In genomic region chr20:19757487-19757972, GRCh38 we compare ENCODE assay signal across 8 cellular contexts. TPM values are rescaled to one million over a fixed set of nuclear protein-coding genes. Genes with fewer than 3 reads are reported as not detected.
DNase-seq lines count a peak whose midpoint lies in the region; ATAC-seq and TF ChIP-seq lines count a peak whose summit lies in the region.

No MANE protein-coding gene starts in this region.

- H3K4me3 ChIP-seq in mammary epithelial cell (replicated peaks in 1 of 3; ENCODE audit: insufficient read depth in 1 of 3, low read depth in 2 of 3, low read length in 3 of 3) (peak overlapping the region; percentile 64 to 70 (median 67)), skeletal muscle satellite cell (ENCODE audit: low read length) (peak overlapping the region; percentile 79)

- H3K9me3 ChIP-seq in mammary epithelial cell (replicated peaks; ENCODE audit: insufficient read depth, low read length) (no peaks in the 10 kb centered on the region), skeletal muscle satellite cell (replicated peaks; ENCODE audit: low read length) (no peaks in the 10 kb centered on the region)

- no peaks in the 10 kb centered on the region for H3K79me2 ChIP-seq in mammary epithelial cell (ENCODE audit: insufficient read depth, low read length)

- peak overlapping the region; percentile 72 for H3K4me3 Mint-ChIP-seq in Calu3 (ENCODE audit: low read depth, unreplicated experiment)
- H3K4me3 Mint-ChIP-seq in immature natural killer cell = peak overlapping the region; percentile 27 to 70 (median 58)

- intact Hi-C loops in Calu3 (cut with micrococcal nuclease; ENCODE audit: unreplicated experiment) = no loop called here
- intact Hi-C loops in mammary epithelial cell (cut with micrococcal nuclease) = loop anchor here (1.0 kb wide), 1 partner anchor 65 kb away; no protein-coding TSS in a partner anchor

- H3K27me3 ChIP-seq in mammary epithelial cell (ENCODE audit: insufficient read depth, low read length) (no peaks in the 10 kb centered on the region), skeletal muscle satellite cell (ENCODE audit: control insufficient read depth, insufficient read depth, low read length) (no peaks in the 10 kb centered on the region)

- 8% methylated on average over 32 of the region's 33 CpGs for WGBS in mammary epithelial cell (ENCODE audit: low coverage, missing lambda C conversion rate)

- in situ Hi-C loops in mammary epithelial cell (cut with MboI; ENCODE audit: low sequenced_read_pairs in 2 of 2) = no loop called here

- H3K9me3 Mint-ChIP-seq in Calu3 (ENCODE audit: low read depth, unreplicated experiment) = no peaks in the 10 kb centered on the region
- no peaks in the 10 kb centered on the region for H3K9me3 Mint-ChIP-seq in immature natural killer cell

- H3K4me2 ChIP-seq in mammary epithelial cell (ENCODE audit: insufficient read depth, low read depth, low read length) (peak overlapping the region; percentile 100), skeletal muscle satellite cell (ENCODE audit: low read length) (peak overlapping the region; percentile 87)

- H3K9ac ChIP-seq in mammary epithelial cell (ENCODE audit: insufficient read depth, low read length) (peak overlapping the region; percentile 51), skeletal muscle satellite cell (ENCODE audit: low read depth, low read length) (peak overlapping the region; percentile 83)

- BruUV-seq in Calu3 (replicated peaks; lab: Mats Ljungman, UMichigan) (no TSS peak), mammary epithelial cell (replicated peaks; lab: Mats Ljungman, UMichigan) (no TSS peak)

- no peaks in the 10 kb centered on the region for H3K36me3 ChIP-seq in mammary epithelial cell (ENCODE audit: insufficient read depth, low read length)
- no peaks in the 10 kb centered on the region for H3K36me3 ChIP-seq in skeletal muscle satellite cell (ENCODE audit: insufficient read depth, low read length)

- no peak for TF ChIP-seq CTCF in Calu3 (IDR thresholded peaks at IDR 0.05; ENCODE audit: unreplicated experiment)
- TF ChIP-seq CTCF in mammary epithelial cell (conservative IDR thresholded peaks at IDR 0.05 in 1 of 2, IDR thresholded peaks at IDR 0.05 in 1 of 2; ENCODE audit: extremely low read depth in 1 of 2, insufficient read depth in 1 of 2, low read depth in 1 of 2, low read length in 2 of 2) = no peak

- CTCF ChIA-PET in Calu3 (lab: Charles Lee) (interaction anchor here (0.6 kb wide), 1 partner anchor 312 kb away, joined by 5 read pairs; no protein-coding TSS in a partner anchor), mammary epithelial cell (lab: Charles Lee; ENCODE audit: low non-redundant PET) (no interaction called here)

- H3K27me3 Mint-ChIP-seq in Calu3 (ENCODE audit: unreplicated experiment) = no peaks in the 10 kb centered on the region
- peaks cover 3 to 9% (median 4%) of the 10 kb centered on the region in 3 donors for H3K27me3 Mint-ChIP-seq in immature natural killer cell (ENCODE audit: low read depth in 3 of 3)

- H3K4me1 Mint-ChIP-seq in Calu3 (ENCODE audit: low read depth, unreplicated experiment) = peaks cover 10% of the 10 kb centered on the region
- H3K4me1 Mint-ChIP-seq in immature natural killer cell = peaks cover 0 to 2% of the 10 kb centered on the region in 2 donors

- peak overlapping the region; percentile 33 for H3K27ac ChIP-seq in mammary epithelial cell (ENCODE audit: insufficient read depth, low read depth, low read length)

- peak overlapping the region; percentile 95 for H2AFZ ChIP-seq in mammary epithelial cell (ENCODE audit: low read depth, low read length)

- H3K36me3 Mint-ChIP-seq in Calu3 (ENCODE audit: insufficient read depth, unreplicated experiment) (peaks cover 18% of the 10 kb centered on the region), immature natural killer cell (no peaks in the 10 kb centered on the region)

- dilution Hi-C loops in mammary epithelial cell (cut with HindIII; ENCODE audit: low sequenced_read_pairs) = no loop called here

- H3K4me1 ChIP-seq in mammary epithelial cell (ENCODE audit: insufficient read depth, low read length) (peaks cover 19% of the 10 kb centered on the region), skeletal muscle satellite cell (ENCODE audit: control insufficient read depth, insufficient read depth, low read length) (peaks cover 24% of the 10 kb centered on the region)

- ATAC-seq in HG03139 (IDR thresholded peaks at IDR 0.05; ENCODE audit: unreplicated experiment) = no peak

- H4K20me1 ChIP-seq in mammary epithelial cell (ENCODE audit: insufficient read depth, low read length) = no peaks in the 10 kb centered on the region

- DNase-seq in Calu3 (peak; percentile 34), NCI-H1092 (lab: John Stamatoyannopoulos, UW) (peak; percentile 16), mammary epithelial cell (peak; percentile 65), immature natural killer cell (peak in 1 of 3 donors; percentile 1)
- no peak for DNase-seq in NK-92 treated with Interleukin-12 subunit alpha and Interleukin-12 subunit beta, amount 100 ng/mL, for 24 hours (lab: John Stamatoyannopoulos, UW)
- DNase-seq in effector CD4-positive, alpha-beta T cell = no peak

- H3K27ac Mint-ChIP-seq in Calu3 (ENCODE audit: unreplicated experiment) (no peak overlapping the region), immature natural killer cell (no peak overlapping the region)

RNA-seq across cellular contexts. Expression of gene RIN2, which starts 0.5 kb away (rescaled TPM):
- total RNA-seq in Calu3 (2022) (9.8 and 9.9 TPM in 2 replicates), mammary epithelial cell (10 to 100 TPM; 42.2 to 45.2 TPM)
- polyA plus RNA-seq in mammary epithelial cell (29.1 TPM), immature natural killer cell (not detected)
- polyA minus RNA-seq in mammary epithelial cell = 93.5 TPM
- total RNA-seq in skeletal muscle satellite cell (2012; rRNA removed) = 23.2 and 29.7 TPM in 2 replicates

Comparison
In these comparisons a context has a peak if more than half of its experiments do, and no peak if none do; other contexts are left out.
1. DNase-seq: peak in Calu3 (single experiment), NCI-H1092 (single experiment) and mammary epithelial cell (single experiment); none in NK-92 treated with Interleukin-12 subunit alpha and Interleukin-12 subunit beta, amount 100 ng/mL, for 24 hours (single experiment) and effector CD4-positive, alpha-beta T cell (single experiment).